25 cellular contexts compared by ENCODE assay signal in genomic region chr13:43984292-43984691, GRCh38.
"Had no signal": no experiment of that assay in that cellular context is flagged by ENCODE, and none has a peak within 500 bp of the region (broad histone marks: within the 10 kb centered on the region; RNA-seq: fewer than 3 reads in every experiment).

No MANE protein-coding gene starts in this region.

- H3K79me2 ChIP-seq: hepatocyte had no signal

- H3K27ac Mint-ChIP-seq: mesothelial cell of epicardium; naive B cell; natural killer cell; nephron progenitor cell; progenitor cell of endocrine pancreas; stimulated activated effector memory CD8-positive, alpha-beta T cell treated with anti-CD3 and anti-CD28 coated beads, Interleukin-12 subunit alpha, Interleukin-12 subunit beta, amount 100 ng/mL, for 72 hours; stimulated activated naive CD8-positive, alpha-beta T cell treated with anti-CD3 and anti-CD28 coated beads, Interleukin-15, Interleukin-2, amounts not matched to agents 100 ng/mL and 50 ng/mL, for 24 hours; type B pancreatic cell had no signal

- H3K4me1 ChIP-seq: sigmoid colon, suprapubic skin, uterus had no signal

- H3K4me3 Mint-ChIP-seq: mesothelial cell of epicardium; naive B cell; natural killer cell; nephron progenitor cell; stimulated activated effector memory CD8-positive, alpha-beta T cell treated with anti-CD3 and anti-CD28 coated beads, Interleukin-12 subunit alpha, Interleukin-12 subunit beta, amount 100 ng/mL, for 72 hours; stimulated activated naive CD8-positive, alpha-beta T cell treated with anti-CD3 and anti-CD28 coated beads, Interleukin-15, Interleukin-2, amounts not matched to agents 100 ng/mL and 50 ng/mL, for 24 hours; type B pancreatic cell had no signal

- H3K27ac ChIP-seq: hepatocyte, left lung, ovary, right atrium auricular region, sigmoid colon, spleen, suprapubic skin, thoracic aorta, tibial nerve, uterus had no signal

- H3K4me3 ChIP-seq: hepatocyte, left lung, lung, ovary, right atrium auricular region, sigmoid colon, spleen, suprapubic skin, thoracic aorta, tibial nerve, uterus had no signal

- H3K9me3 ChIP-seq: left lung, ovary, right atrium auricular region, sigmoid colon, spleen, suprapubic skin, thoracic aorta, tibial nerve, uterus had no signal

- H3K9me3 Mint-ChIP-seq: mesothelial cell of epicardium; naive B cell; natural killer cell; nephron progenitor cell; stimulated activated effector memory CD8-positive, alpha-beta T cell treated with anti-CD3 and anti-CD28 coated beads, Interleukin-12 subunit alpha, Interleukin-12 subunit beta, amount 100 ng/mL, for 72 hours; stimulated activated naive CD8-positive, alpha-beta T cell treated with anti-CD3 and anti-CD28 coated beads, Interleukin-15, Interleukin-2, amounts not matched to agents 100 ng/mL and 50 ng/mL, for 24 hours; type B pancreatic cell had no signal

- H3K27me3 Mint-ChIP-seq: progenitor cell of endocrine pancreas had no signal

- H3K4me1 Mint-ChIP-seq: naive B cell; natural killer cell; stimulated activated effector memory CD8-positive, alpha-beta T cell treated with anti-CD3 and anti-CD28 coated beads, Interleukin-12 subunit alpha, Interleukin-12 subunit beta, amount 100 ng/mL, for 72 hours had no signal

- ATAC-seq: left colon; left lung; natural killer cell; stimulated activated effector memory CD8-positive, alpha-beta T cell treated with anti-CD3 and anti-CD28 coated beads, Interleukin-12 subunit alpha, Interleukin-12 subunit beta, amount 100 ng/mL, for 72 hours had no signal

- H3K4me2 ChIP-seq: hepatocyte had no signal

- H3K36me3 ChIP-seq: left lung, ovary, right atrium auricular region, sigmoid colon, spleen, suprapubic skin, thoracic aorta, tibial nerve, uterus had no signal

- H3K36me3 Mint-ChIP-seq: mesothelial cell of epicardium; naive B cell; natural killer cell; stimulated activated effector memory CD8-positive, alpha-beta T cell treated with anti-CD3 and anti-CD28 coated beads, Interleukin-12 subunit alpha, Interleukin-12 subunit beta, amount 100 ng/mL, for 72 hours; type B pancreatic cell had no signal

- H3K27me3 ChIP-seq: hepatocyte, left lung, ovary, right atrium auricular region, sigmoid colon, spleen, suprapubic skin, tibial nerve, uterus had no signal

- DNase-seq: kidney; left colon; left lung; mesendoderm; naive B cell; natural killer cell; nephron progenitor cell; ovary; sigmoid colon; small intestine; spleen; stimulated activated CD4-positive, alpha-beta T cell treated with anti-CD3 and anti-CD28 coated beads, Interleukin-4, amount 100 ng/mL, for 24 hours; stimulated activated naive CD4-positive, alpha-beta T cell; uterus had no signal

- H2AFZ ChIP-seq: hepatocyte had no signal

- FAIRE-seq: small intestine had no signal
